8 cellular contexts compared by ENCODE assay signal in the genomic region with DNA sequence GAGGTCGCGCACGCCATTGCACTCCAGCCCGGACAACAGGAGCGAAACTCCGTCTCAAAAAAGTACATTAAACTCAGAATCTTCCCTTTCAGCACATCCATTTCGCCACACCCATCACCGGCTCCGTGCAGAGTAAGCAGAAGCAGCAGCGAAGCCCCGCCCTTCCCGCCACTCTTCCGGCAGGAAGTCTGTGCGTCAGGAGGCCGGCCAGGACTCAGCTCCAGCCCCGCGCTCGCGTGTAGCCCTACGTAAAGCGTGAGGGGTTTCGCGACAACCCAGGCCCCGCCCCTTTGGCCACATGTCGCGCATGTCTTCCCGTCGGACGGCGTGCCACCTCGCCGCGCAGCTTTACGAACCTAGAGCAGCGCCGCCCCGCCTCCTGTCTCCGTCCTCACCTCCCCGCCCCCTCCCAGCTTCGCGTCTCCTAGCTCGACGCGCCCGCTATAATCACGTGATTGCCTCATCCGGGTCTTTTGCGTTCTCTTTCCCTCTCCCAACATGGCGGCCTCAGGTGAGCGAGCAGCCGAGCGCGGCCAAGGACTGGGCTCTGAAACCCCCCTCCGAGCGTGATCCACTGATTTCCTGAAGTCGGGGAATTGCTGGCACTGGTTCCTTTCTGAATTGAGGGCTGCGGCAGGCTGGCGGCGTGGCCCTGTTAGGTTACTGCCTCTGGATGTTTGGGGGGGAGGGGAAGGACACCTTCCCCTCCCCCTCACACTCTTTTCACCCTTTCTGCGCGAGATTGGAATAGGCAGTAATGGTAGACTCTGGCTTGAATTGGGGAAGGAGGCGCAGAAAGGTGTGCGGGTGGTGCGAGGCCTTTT. TPM values are rescaled to one million over a fixed set of nuclear protein-coding genes. Genes with fewer than 3 reads are reported as not detected.
DNase-seq lines count a peak whose midpoint lies in the region; ATAC-seq, FAIRE-seq and TF ChIP-seq lines count a peak whose summit lies in the region.

A gene with protein sequence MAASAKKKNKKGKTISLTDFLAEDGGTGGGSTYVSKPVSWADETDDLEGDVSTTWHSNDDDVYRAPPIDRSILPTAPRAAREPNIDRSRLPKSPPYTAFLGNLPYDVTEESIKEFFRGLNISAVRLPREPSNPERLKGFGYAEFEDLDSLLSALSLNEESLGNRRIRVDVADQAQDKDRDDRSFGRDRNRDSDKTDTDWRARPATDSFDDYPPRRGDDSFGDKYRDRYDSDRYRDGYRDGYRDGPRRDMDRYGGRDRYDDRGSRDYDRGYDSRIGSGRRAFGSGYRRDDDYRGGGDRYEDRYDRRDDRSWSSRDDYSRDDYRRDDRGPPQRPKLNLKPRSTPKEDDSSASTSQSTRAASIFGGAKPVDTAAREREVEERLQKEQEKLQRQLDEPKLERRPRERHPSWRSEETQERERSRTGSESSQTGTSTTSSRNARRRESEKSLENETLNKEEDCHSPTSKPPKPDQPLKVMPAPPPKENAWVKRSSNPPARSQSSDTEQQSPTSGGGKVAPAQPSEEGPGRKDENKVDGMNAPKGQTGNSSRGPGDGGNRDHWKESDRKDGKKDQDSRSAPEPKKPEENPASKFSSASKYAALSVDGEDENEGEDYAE (plus strand): TSS at position 471 of the 824 bp plus-strand sequence. CDS start 28 bp downstream, at position 499.

- no peaks in the 10 kb centered on the region for H3K27me3 Mint-ChIP-seq in natural killer cell (ENCODE audit: low read depth in 2 of 2)

- peak within 1 kb of the TSS; percentile 97 to 99 for H3K27ac Mint-ChIP-seq in natural killer cell

- H3K4me3 ChIP-seq in Loucy (ENCODE audit: low read length, poor library complexity, severe bottlenecking) (peak within 1 kb of the TSS; percentile 97), fibroblast of mammary gland (ENCODE audit: control insufficient read depth, low read depth, low read length) (peak within 1 kb of the TSS; percentile 100)

- DNase-seq in EL (peak; percentile 100), H54 (ENCODE audit: insufficient read length, low spot score) (peak; percentile 84), fibroblast of mammary gland (ENCODE audit: low read depth) (peak; percentile 99), natural killer cell (peak; percentile 97)
- peak; percentile 100 for DNase-seq in activated T-helper 9 cell treated with anti-CD3 and anti-CD28 coated beads, Interleukin-2, amount 50 U/mL, for 16 hours (ENCODE audit: low read depth)
- peak; percentile 100 for DNase-seq in stimulated activated naive CD4-positive, alpha-beta T cell treated with Interleukin-2 at 50 U/mL for 16 hours (lab: John Stamatoyannopoulos, UW)

- H3K9ac ChIP-seq in Loucy (ENCODE audit: low read depth, low read length, poor library complexity, severe bottlenecking): peak within 1 kb of the TSS; percentile 97

- peaks cover 2% of the 10 kb centered on the region; the same call in 1 of the 2 replicates for H3F3A ChIP-seq in Loucy (ENCODE audit: low read depth)

- peak; percentile 89 to 98 (median 91) for ATAC-seq in natural killer cell

- H3K79me2 ChIP-seq in Loucy (ENCODE audit: insufficient read depth, low read length): peaks cover 59% of the 10 kb centered on the region

- FAIRE-seq in H54 (lab: Jason Lieb, UNC): peak; percentile 89

- H3K9me3 ChIP-seq in Loucy (ENCODE audit: insufficient read depth, low read depth, low read length): no peaks in the 10 kb centered on the region

- no peaks in the 10 kb centered on the region for H3K36me3 Mint-ChIP-seq in natural killer cell

- H4K20me1 ChIP-seq in Loucy (ENCODE audit: insufficient read depth, low read length, poor library complexity, severe bottlenecking): peaks cover 49% of the 10 kb centered on the region

- TF ChIP-seq CTCF in Loucy (conservative IDR thresholded peaks at IDR 0.05; ENCODE audit: low read length) (no peak), fibroblast of mammary gland (conservative IDR thresholded peaks at IDR 0.05; ENCODE audit: control insufficient read depth, insufficient read depth, low read depth, low read length) (no peak), natural killer cell (IDR thresholded peaks at IDR 0.05) (no peak)

- intact Hi-C loops in natural killer cell (cut with micrococcal nuclease): loop anchor here (5.0 kb wide), 1 partner anchor 41 kb away; no protein-coding TSS in a partner anchor

- peaks cover 36% of the 10 kb centered on the region in 2 donors for H3K4me1 Mint-ChIP-seq in natural killer cell

- TF ChIP-seq POLR2A in H54 (IDR thresholded peaks at IDR 0.05; ENCODE audit: low read depth, low read length): peak; percentile 59
- TF ChIP-seq POLR2A in Raji (IDR thresholded peaks at IDR 0.05; ENCODE audit: insufficient read depth, low read depth, low read length): peak; percentile 73

- H3K4me3 Mint-ChIP-seq in natural killer cell: peak within 1 kb of the TSS; percentile 97

- H2AFZ ChIP-seq in Loucy (ENCODE audit: low read length): peak within 1 kb of the TSS; percentile 85

- H3K4me2 ChIP-seq in Loucy (ENCODE audit: low read depth, low read length, poor library complexity, severe bottlenecking): peak within 1 kb of the TSS; percentile 96

- no peaks in the 10 kb centered on the region for H3K9me3 Mint-ChIP-seq in natural killer cell

- peaks cover 8% of the 10 kb centered on the region; the same call in 1 of the 2 replicates for H3K36me3 ChIP-seq in Loucy (ENCODE audit: insufficient read depth, low read length)

- H3K4me1 ChIP-seq in Loucy (ENCODE audit: insufficient read depth, low read length, poor library complexity, severe bottlenecking): peaks cover 51% of the 10 kb centered on the region

- H3K9me2 ChIP-seq in Loucy (replicated peaks; ENCODE audit: low read depth, low read length): no peaks in the 10 kb centered on the region

- no peaks in the 10 kb centered on the region for H3K27me3 ChIP-seq in Loucy (ENCODE audit: insufficient read depth, low read length, poor library complexity, severe bottlenecking)

RNA-seq across cellular contexts. Expression of the gene that starts here (rescaled TPM):
- 100 to 1,000 TPM; 505 to 537 (median 518) TPM for total RNA-seq in natural killer cell

Comparison
In these comparisons a context has a peak if more than half of its experiments do, and no peak if none do; other contexts are left out.
1. Peak in every context shown above with its lines: DNase-seq, ATAC-seq and H3K4me3 ChIP-seq.